ENCODE assay signal across 8 cellular contexts in the genomic region with DNA sequence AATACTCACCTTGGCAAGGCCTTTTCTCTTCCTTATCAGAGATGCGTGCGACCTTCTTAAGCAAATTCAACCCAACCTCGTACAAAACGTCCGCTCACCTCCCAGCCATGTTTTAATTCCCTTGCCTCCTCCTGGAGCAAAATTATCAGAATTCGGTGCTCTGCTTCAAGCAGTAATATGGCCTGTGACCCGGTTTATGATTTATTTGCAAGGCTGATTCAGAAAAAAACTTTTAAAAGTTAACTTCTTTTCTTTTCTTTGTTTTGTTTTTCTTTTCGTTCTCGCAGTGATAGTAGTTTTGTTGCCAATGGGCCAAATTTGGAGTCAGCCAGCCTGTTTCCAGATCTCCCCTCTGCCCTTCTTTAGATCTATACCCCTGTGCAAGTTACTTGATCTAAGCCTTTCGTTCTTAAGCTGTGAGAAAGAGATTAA. TPM values are rescaled to one million over a fixed set of nuclear protein-coding genes. Genes with fewer than 3 reads are reported as not detected.
DNase-seq lines count a peak whose midpoint lies in the region; ATAC-seq and TF ChIP-seq lines count a peak whose summit lies in the region.

A gene with protein sequence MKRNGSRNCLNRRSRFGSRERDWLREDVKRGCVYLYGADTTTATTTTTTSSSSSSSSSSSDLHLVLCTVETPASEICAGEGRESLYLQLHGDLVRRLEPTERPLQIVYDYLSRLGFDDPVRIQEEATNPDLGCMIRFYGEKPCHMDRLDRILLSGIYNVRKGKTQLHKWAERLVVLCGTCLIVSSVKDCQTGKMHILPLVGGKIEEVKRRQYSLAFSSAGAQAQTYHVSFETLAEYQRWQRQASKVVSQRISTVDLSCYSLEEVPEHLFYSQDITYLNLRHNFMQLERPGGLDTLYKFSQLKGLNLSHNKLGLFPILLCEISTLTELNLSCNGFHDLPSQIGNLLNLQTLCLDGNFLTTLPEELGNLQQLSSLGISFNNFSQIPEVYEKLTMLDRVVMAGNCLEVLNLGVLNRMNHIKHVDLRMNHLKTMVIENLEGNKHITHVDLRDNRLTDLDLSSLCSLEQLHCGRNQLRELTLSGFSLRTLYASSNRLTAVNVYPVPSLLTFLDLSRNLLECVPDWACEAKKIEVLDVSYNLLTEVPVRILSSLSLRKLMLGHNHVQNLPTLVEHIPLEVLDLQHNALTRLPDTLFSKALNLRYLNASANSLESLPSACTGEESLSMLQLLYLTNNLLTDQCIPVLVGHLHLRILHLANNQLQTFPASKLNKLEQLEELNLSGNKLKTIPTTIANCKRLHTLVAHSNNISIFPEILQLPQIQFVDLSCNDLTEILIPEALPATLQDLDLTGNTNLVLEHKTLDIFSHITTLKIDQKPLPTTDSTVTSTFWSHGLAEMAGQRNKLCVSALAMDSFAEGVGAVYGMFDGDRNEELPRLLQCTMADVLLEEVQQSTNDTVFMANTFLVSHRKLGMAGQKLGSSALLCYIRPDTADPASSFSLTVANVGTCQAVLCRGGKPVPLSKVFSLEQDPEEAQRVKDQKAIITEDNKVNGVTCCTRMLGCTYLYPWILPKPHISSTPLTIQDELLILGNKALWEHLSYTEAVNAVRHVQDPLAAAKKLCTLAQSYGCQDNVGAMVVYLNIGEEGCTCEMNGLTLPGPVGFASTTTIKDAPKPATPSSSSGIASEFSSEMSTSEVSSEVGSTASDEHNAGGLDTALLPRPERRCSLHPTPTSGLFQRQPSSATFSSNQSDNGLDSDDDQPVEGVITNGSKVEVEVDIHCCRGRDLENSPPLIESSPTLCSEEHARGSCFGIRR (N-terminal part only) (minus strand): TSS at position 382 of the 432 bp plus-strand sequence. CDS start 9,906 bp downstream, outside the sequence.

- H2AFZ ChIP-seq in SU-DHL-6 (ENCODE audit: low read depth, low read length, severe bottlenecking), result peak within 1 kb of the TSS; percentile 57

- H3K9ac ChIP-seq in SU-DHL-6 (ENCODE audit: low read length) (peak within 1 kb of the TSS; percentile 63), rectal smooth muscle tissue (ENCODE audit: low read length) (no peak within 1 kb of the TSS)

- H3K36me3 ChIP-seq in SU-DHL-6 (ENCODE audit: low read length) (no peaks in the 10 kb centered on the region), rectal smooth muscle tissue (ENCODE audit: control insufficient read depth, insufficient read depth, low read length) (no peaks in the 10 kb centered on the region)

- H3K27ac ChIP-seq in SU-DHL-6 (ENCODE audit: low read depth, low read length), result peak within 1 kb of the TSS; percentile 72
- H3K27ac ChIP-seq in rectal smooth muscle tissue (ENCODE audit: low read depth, low read length), result peak within 1 kb of the TSS; percentile 84

- H3F3A ChIP-seq in SU-DHL-6 (ENCODE audit: insufficient read depth), result peaks cover 23% of the 10 kb centered on the region

- no peaks in the 10 kb centered on the region for H3K27me3 ChIP-seq in SU-DHL-6 (ENCODE audit: low read length)
- no peaks in the 10 kb centered on the region for H3K27me3 ChIP-seq in rectal smooth muscle tissue (ENCODE audit: control insufficient read depth, insufficient read depth, low read length)

- peak; percentile 6 for DNase-seq in fibroblast of villous mesenchyme (ENCODE audit: low read depth)
- no peak for DNase-seq in NCI-H345 (lab: John Stamatoyannopoulos, UW)
- DNase-seq in H4 (ENCODE audit: low spot score), result no peak

- peaks cover 10% of the 10 kb centered on the region for H3K79me2 ChIP-seq in SU-DHL-6 (ENCODE audit: insufficient read depth, low read length)

- H3K4me1 ChIP-seq in rectal smooth muscle tissue (ENCODE audit: control insufficient read depth, insufficient read depth, low read length), result peaks cover 3% of the 10 kb centered on the region

- H3K4me3 ChIP-seq in GM08714 (ENCODE audit: low read length) (peak within 1 kb of the TSS; percentile 90; the same call in 1 of the 2 replicates), SU-DHL-6 (ENCODE audit: insufficient read depth, low read length, poor library complexity, severe bottlenecking) (peak within 1 kb of the TSS; percentile 89), fibroblast of villous mesenchyme (ENCODE audit: low read depth, low read length) (peak within 1 kb of the TSS; percentile 88), rectal smooth muscle tissue (ENCODE audit: low read length) (peak within 1 kb of the TSS; percentile 73)

- H3K9me3 ChIP-seq in SU-DHL-6 (ENCODE audit: insufficient read depth, low read length), result no peaks in the 10 kb centered on the region

- TF ChIP-seq CTCF in SU-DHL-6 (IDR thresholded peaks at IDR 0.05; ENCODE audit: insufficient read depth, low read length, poor library complexity, severe bottlenecking) (no peak), fibroblast of villous mesenchyme (IDR thresholded peaks at IDR 0.05; ENCODE audit: insufficient read depth, low read depth, low read length) (no peak)

- H3K4me2 ChIP-seq in SU-DHL-6 (ENCODE audit: low read depth, low read length, poor library complexity, severe bottlenecking), result peak within 1 kb of the TSS; percentile 74

- ATAC-seq in GM21576 (IDR thresholded peaks at IDR 0.05; ENCODE audit: unreplicated experiment) (no peak), HG03378 (IDR thresholded peaks at IDR 0.05; ENCODE audit: unreplicated experiment) (no peak)

- no peaks in the 10 kb centered on the region for H3K9me2 ChIP-seq in SU-DHL-6 (replicated peaks; ENCODE audit: insufficient read depth, low read length)

- H4K20me1 ChIP-seq in SU-DHL-6 (ENCODE audit: low read depth, low read length), result no peaks in the 10 kb centered on the region; the same call in 1 of the 2 replicates

RNA-seq across cellular contexts. Expression of the gene that starts here (rescaled TPM):
- 13.2 and 17.3 TPM in 2 replicates for total RNA-seq in fibroblast of villous mesenchyme
- total RNA-seq in H4 (2014; rRNA removed; shearing (Covaris generic)), result 1.8 and 3.8 TPM in 2 replicates
